15 cellular contexts compared by ENCODE assay signal in genomic region chr4:139861471-139861870, GRCh38.
DNase-seq lines count a peak whose midpoint lies in the region; ATAC-seq and TF ChIP-seq lines count a peak whose summit lies in the region.
"Had no signal": no experiment of that assay in that cellular context is flagged by ENCODE, and none has a peak within 500 bp of the region (broad histone marks: within the 10 kb centered on the region; RNA-seq: fewer than 3 reads in every experiment).

No MANE protein-coding gene starts in this region.

- no peaks in the 10 kb centered on the region for H3K9me3 ChIP-seq in left ventricle myocardium inferior (replicated peaks)
- no peaks in the 10 kb centered on the region for H3K9me3 ChIP-seq in stomach
- H3K9me3 ChIP-seq: Peyer's patch had no signal

- no peak for ATAC-seq in left cardiac atrium
- peak; percentile 86 for ATAC-seq in left ventricle myocardium superior
- ATAC-seq in GM21528 (IDR thresholded peaks at IDR 0.05; ENCODE audit: low FRiP score, unreplicated experiment) = no peak

- TF ChIP-seq EP300 in stomach (IDR thresholded peaks at IDR 0.05) = no peak

- intact Hi-C loops in left ventricle myocardium inferior (cut with micrococcal nuclease) = no loop called here
- intact Hi-C loops in left cardiac atrium (cut with DNase I) = no loop called here
- intact Hi-C loops in left ventricle myocardium superior (cut with micrococcal nuclease) = no loop called here
- intact Hi-C loops in stomach (cut with DNase I; ENCODE audit: low total_unique reads) = no loop called here

- H3K36me3 ChIP-seq in left ventricle myocardium inferior (no peaks in the 10 kb centered on the region), stomach (no peaks in the 10 kb centered on the region)
- H3K36me3 ChIP-seq: Peyer's patch had no signal

- H3K4me3 ChIP-seq in left ventricle myocardium inferior = no peak overlapping the region
- H3K4me3 ChIP-seq in stomach = no peak overlapping the region
- H3K4me3 ChIP-seq: Peyer's patch had no signal

- H3K27me3 ChIP-seq in left ventricle myocardium inferior (ENCODE audit: low read depth) (no peaks in the 10 kb centered on the region), stomach (no peaks in the 10 kb centered on the region)
- H3K27me3 ChIP-seq: Peyer's patch had no signal

- 32 to 49% (median 37%) methylated on average over 4 of the region's 4 CpGs for WGBS in stomach, 5 donors

- DNase-seq in left ventricle myocardium inferior (no peak), left cardiac atrium (no peak), left ventricle myocardium superior (peak; percentile 37), stomach (peak; percentile 30), putamen (ENCODE audit: low spot score) (no peak), SIG-M5 (lab: John Stamatoyannopoulos, UW) (no peak)
- DNase-seq: CD4-positive, alpha-beta memory T cell; MV-4-11; NCI-H1436 treated with DMSO at 0.1 percent for 48 hours; NCI-H2107; NCI-H226; Peyer's patch; SHP77 treated with DMSO at 0.1 percent for 48 hours had no signal

- TF ChIP-seq CTCF in left ventricle myocardium inferior (IDR thresholded peaks at IDR 0.05; ENCODE audit: borderline replicate concordance) (peak; percentile 51), VCaP (conservative IDR thresholded peaks at IDR 0.05) (no peak), stomach (IDR thresholded peaks at IDR 0.05) (peak in 2 of 7 experiments; percentile 5 to 24)

- no peak for TF ChIP-seq POLR2A in stomach (IDR thresholded peaks at IDR 0.05)

- no peak overlapping the region for H3K27ac ChIP-seq in left ventricle myocardium inferior (replicated peaks)
- 0 out of 2 replicates have a peak overlapping the region, but pooled peaks have one; percentile 4 for H3K27ac ChIP-seq in VCaP
- no peak overlapping the region for H3K27ac ChIP-seq in stomach
- H3K27ac ChIP-seq: Peyer's patch had no signal

- no peaks in the 10 kb centered on the region for H3K4me1 ChIP-seq in left ventricle myocardium inferior
- peaks cover 0 to 20% (median 11%) of the 10 kb centered on the region in 4 donors for H3K4me1 ChIP-seq in stomach

Comparison
In these comparisons a context has a peak if more than half of its experiments do, and no peak if none do; other contexts are left out.
1. DNase-seq: peak in left ventricle myocardium superior (single experiment) and stomach (single experiment); none in left ventricle myocardium inferior (single experiment), left cardiac atrium (single experiment), putamen (single experiment) and SIG-M5 (single experiment).